ENCODE assay signal across 17 cellular contexts in the genomic region with DNA sequence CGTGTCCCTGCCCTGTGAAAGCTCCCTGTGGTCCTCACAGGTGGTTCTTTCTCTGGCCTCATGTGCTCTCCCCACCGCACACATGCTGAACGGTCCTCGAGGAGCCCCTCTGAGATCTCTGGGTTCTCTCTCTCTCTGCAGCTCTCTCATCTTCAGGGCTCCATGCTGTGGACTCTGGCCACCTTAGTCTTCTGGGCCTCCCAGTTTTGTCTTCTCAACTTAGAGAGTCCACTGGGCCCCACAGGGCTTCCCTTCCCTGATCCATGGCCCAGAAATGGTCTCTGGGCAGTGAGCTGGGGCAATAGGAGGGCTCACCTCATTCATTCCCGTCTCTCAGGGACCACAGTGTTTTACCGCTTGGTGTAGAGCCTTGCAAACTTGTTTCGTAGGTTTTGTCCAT. TPM values are rescaled to one million over a fixed set of nuclear protein-coding genes. Genes with fewer than 3 reads are reported as not detected.
DNase-seq lines count a peak whose midpoint lies in the region; ATAC-seq and TF ChIP-seq lines count a peak whose summit lies in the region.
"Had no signal": no experiment of that assay in that cellular context is flagged by ENCODE, and none has a peak within 500 bp of the region (broad histone marks: within the 10 kb centered on the region; RNA-seq: fewer than 3 reads in every experiment).

No MANE protein-coding gene starts in this region.

- H3K4me1 Mint-ChIP-seq in Caco-2 (ENCODE audit: low read depth, unreplicated experiment): peaks cover 7% of the 10 kb centered on the region
- peaks cover 91% of the 10 kb centered on the region for H3K4me1 Mint-ChIP-seq in activated naive CD8-positive, alpha-beta T cell (ENCODE audit: low read depth)
- H3K4me1 Mint-ChIP-seq in natural killer cell treated with Interleukin-12 subunit alpha and Interleukin-12 subunit beta and Interleukin-15 and Interleukin-18, amount 100 ng/mL, for 72 hours (ENCODE audit: low read depth in 2 of 2): peaks cover 62 to 64% of the 10 kb centered on the region in 2 donors

- no peaks in the 10 kb centered on the region for H3K27me3 Mint-ChIP-seq in Caco-2 (ENCODE audit: insufficient read depth, unreplicated experiment)
- no peaks in the 10 kb centered on the region for H3K27me3 Mint-ChIP-seq in activated naive CD8-positive, alpha-beta T cell
- no peaks in the 10 kb centered on the region for H3K27me3 Mint-ChIP-seq in natural killer cell treated with Interleukin-12 subunit alpha and Interleukin-12 subunit beta and Interleukin-15 and Interleukin-18, amount 100 ng/mL, for 72 hours

- peak overlapping the region; percentile 26 to 81 (median 56); a peak in 21 of 22 replicates for H3K4me2 ChIP-seq in BLaER1 treated with 17β-estradiol and CSF1 and Interleukin-3, amounts not matched to agents 10 nM and 100 nM
- H3K4me2 ChIP-seq in GM23248 (ENCODE audit: unreplicated experiment): no peak overlapping the region

- H3K9me2 ChIP-seq in GM23248 (ENCODE audit: insufficient read depth): no peaks in the 10 kb centered on the region

- no peak overlapping the region for H3K4me3 ChIP-seq in BLaER1 treated with 17β-estradiol and CSF1 and Interleukin-3, amounts not matched to agents 10 nM and 100 nM
- H3K4me3 ChIP-seq in Caco-2 (ENCODE audit: low read depth, low read length): no peak overlapping the region
- H3K4me3 ChIP-seq in GM23248: no peak overlapping the region
- H3K4me3 ChIP-seq: adrenal gland, MG63, thoracic aorta had no signal

- H3K4me1 ChIP-seq in BLaER1 treated with 17β-estradiol and CSF1 and Interleukin-3, amounts not matched to agents 10 nM and 100 nM: peaks cover 48 to 90% (median 77%) of the 10 kb centered on the region in 10 experiments
- H3K4me1 ChIP-seq in Caco-2: peaks cover 47% of the 10 kb centered on the region
- H3K4me1 ChIP-seq in GM23248 (ENCODE audit: insufficient read depth): no peaks in the 10 kb centered on the region
- H3K4me1 ChIP-seq: adrenal gland had no signal

- 61 to 83% methylated on average over 7 of the region's 7 CpGs for WGBS in GM23248 (ENCODE audit: low coverage in 1 of 2, low lambda C conversion rate in 2 of 2, missing lambda C conversion rate in 2 of 2), 2 experiments

- no peak for TF ChIP-seq CTCF in Caco-2 (IDR thresholded peaks at IDR 0.05; ENCODE audit: insufficient read depth in 1 of 2, low read depth in 1 of 2, low read length in 1 of 2, severe bottlenecking in 1 of 2, unreplicated experiment in 1 of 2)

- no peak for ATAC-seq in natural killer cell treated with Interleukin-12 subunit alpha and Interleukin-12 subunit beta and Interleukin-15 and Interleukin-18, amount 100 ng/mL, for 72 hours

- H3K9me3 ChIP-seq in BLaER1 treated with 17β-estradiol and CSF1 and Interleukin-3, amounts not matched to agents 10 nM and 100 nM (replicated peaks in 1 of 11): peaks cover 0 to 3% (median 0%) of the 10 kb centered on the region in 11 experiments; a peak in 2 of 22 replicates
- H3K9me3 ChIP-seq in Caco-2 (peaks cover 13% of the 10 kb centered on the region), GM23248 (ENCODE audit: low read depth) (no peaks in the 10 kb centered on the region)
- H3K9me3 ChIP-seq: adrenal gland, MG63, thoracic aorta had no signal

- H3K36me3 Mint-ChIP-seq in Caco-2 (ENCODE audit: insufficient read depth, unreplicated experiment): peaks cover 46% of the 10 kb centered on the region
- H3K36me3 Mint-ChIP-seq in activated naive CD8-positive, alpha-beta T cell: peaks cover 12% of the 10 kb centered on the region
- H3K36me3 Mint-ChIP-seq in natural killer cell treated with Interleukin-12 subunit alpha and Interleukin-12 subunit beta and Interleukin-15 and Interleukin-18, amount 100 ng/mL, for 72 hours: peaks cover 10% of the 10 kb centered on the region

- in situ Hi-C loops in GM23248 (cut with MboI): no loop called here

- H3K27ac Mint-ChIP-seq in Caco-2 (ENCODE audit: unreplicated experiment): peak overlapping the region; percentile 99
- H3K27ac Mint-ChIP-seq in activated naive CD8-positive, alpha-beta T cell: peak overlapping the region; percentile 91
- peak overlapping the region; percentile 82 to 87 for H3K27ac Mint-ChIP-seq in natural killer cell treated with Interleukin-12 subunit alpha and Interleukin-12 subunit beta and Interleukin-15 and Interleukin-18, amount 100 ng/mL, for 72 hours

- intact Hi-C loops in Caco-2 (cut with micrococcal nuclease; ENCODE audit: unreplicated experiment): loop anchor here (1.0 kb wide), 2 partner anchors 9 to 16 kb away; no protein-coding TSS in a partner anchor

- POLR2A ChIA-PET in Caco-2 (lab: Charles Lee): interaction anchor here (0.5 to 1.0 kb wide), 4 partner anchors 10 to 48 kb away, joined by 3 to 4 read pairs (median 3); no protein-coding TSS in a partner anchor

- no peaks in the 10 kb centered on the region for H3K9me3 Mint-ChIP-seq in Caco-2 (ENCODE audit: unreplicated experiment)
- H3K9me3 Mint-ChIP-seq in activated naive CD8-positive, alpha-beta T cell (ENCODE audit: low read depth): no peaks in the 10 kb centered on the region
- no peaks in the 10 kb centered on the region for H3K9me3 Mint-ChIP-seq in natural killer cell treated with Interleukin-12 subunit alpha and Interleukin-12 subunit beta and Interleukin-15 and Interleukin-18, amount 100 ng/mL, for 72 hours

- peak overlapping the region in 6 of 11 experiments; percentile 1 to 62 (median 36); a peak in 9 of 22 replicates for H3K9ac ChIP-seq in BLaER1 treated with 17β-estradiol and CSF1 and Interleukin-3, amounts not matched to agents 10 nM and 100 nM
- no peak overlapping the region for H3K9ac ChIP-seq in GM23248

- H3K27ac ChIP-seq in BLaER1 treated with 17β-estradiol and CSF1 and Interleukin-3, amounts not matched to agents 10 nM and 100 nM: peak overlapping the region in 10 of 11 experiments; percentile 39 to 84 (median 70); a peak in 19 of 22 replicates
- no peak overlapping the region for H3K27ac ChIP-seq in GM23248
- H3K27ac ChIP-seq: adrenal gland, thoracic aorta had no signal

- TSS peak; percentile 91 for BruUV-seq in Caco-2 (replicated peaks; lab: Mats Ljungman, UMichigan)

- H3K79me2 ChIP-seq in GM23248 (ENCODE audit: insufficient read depth): no peaks in the 10 kb centered on the region

- H2AFZ ChIP-seq in GM23248: no peak overlapping the region

- no peaks in the 10 kb centered on the region for H3F3A ChIP-seq in GM23248 (ENCODE audit: insufficient read depth)

- H4K20me1 ChIP-seq in BLaER1 treated with 17β-estradiol and CSF1 and Interleukin-3, amounts not matched to agents 10 nM and 100 nM: peaks cover 61 to 94% (median 88%) of the 10 kb centered on the region in 11 experiments; a peak in 21 of 22 replicates
- H4K20me1 ChIP-seq in GM23248 (ENCODE audit: insufficient read depth): no peaks in the 10 kb centered on the region

- H3K27me3 ChIP-seq in BLaER1 treated with 17β-estradiol and CSF1 and Interleukin-3, amounts not matched to agents 10 nM and 100 nM: no peaks in the 10 kb centered on the region
- H3K27me3 ChIP-seq in Caco-2 (replicated peaks; ENCODE audit: control insufficient read depth, insufficient read depth, low read length): no peaks in the 10 kb centered on the region
- H3K27me3 ChIP-seq in GM23248 (replicated peaks; ENCODE audit: insufficient read depth): no peaks in the 10 kb centered on the region
- H3K27me3 ChIP-seq: adrenal gland, MG63 had no signal

- peak overlapping the region; percentile 78 for H3K4me3 Mint-ChIP-seq in Caco-2 (ENCODE audit: unreplicated experiment)
- H3K4me3 Mint-ChIP-seq in activated naive CD8-positive, alpha-beta T cell: peak overlapping the region; percentile 50
- peak overlapping the region; percentile 76 for H3K4me3 Mint-ChIP-seq in natural killer cell treated with Interleukin-12 subunit alpha and Interleukin-12 subunit beta and Interleukin-15 and Interleukin-18, amount 100 ng/mL, for 72 hours

- peak in 1 of 2 experiments; percentile 46 for DNase-seq in Caco-2
- no peak for DNase-seq in natural killer cell treated with Interleukin-12 subunit alpha and Interleukin-12 subunit beta and Interleukin-15 and Interleukin-18, amount 100 ng/mL, for 72 hours (ENCODE audit: low spot score)
- no peak for DNase-seq in NCI-H1930 (lab: John Stamatoyannopoulos, UW)
- no peak for DNase-seq in NCI-H526 treated with DMSO at 0.1 percent for 48 hours (lab: John Stamatoyannopoulos, UW)
- no peak for DNase-seq in GM23248
- DNase-seq in ecto neural progenitor cell (ENCODE audit: low spot score): no peak
- DNase-seq: activated CD4-positive, alpha-beta T cell treated with anti-CD3 and anti-CD28 coated beads for 48 hours; C1 segment of cervical spinal cord; cerebellar nuclear complex; mesenchymal stem cell; MG63; NCI-H2107; NCI-H82 had no signal

- H3K36me3 ChIP-seq in BLaER1 treated with 17β-estradiol and CSF1 and Interleukin-3, amounts not matched to agents 10 nM and 100 nM: peaks cover 50 to 79% (median 72%) of the 10 kb centered on the region in 11 experiments
- no peaks in the 10 kb centered on the region; the same call in none of the 2 replicates for H3K36me3 ChIP-seq in Caco-2 (ENCODE audit: control insufficient read depth, insufficient read depth, low read length)
- no peaks in the 10 kb centered on the region for H3K36me3 ChIP-seq in GM23248 (ENCODE audit: low read depth)
- H3K36me3 ChIP-seq: adrenal gland, MG63, thoracic aorta had no signal

- CTCF ChIA-PET in Caco-2 (lab: Charles Lee): interaction anchor here (0.7 kb wide), 1 partner anchor 17 kb away, joined by 3 read pairs; no protein-coding TSS in a partner anchor

RNA-seq across cellular contexts. Expression of a gene that starts 26.4 kb away (rescaled TPM):
- 25.7 and 26.6 TPM in 2 replicates for total RNA-seq in Caco-2 (2022)
- 10 to 100 TPM; 42.0 to 43.3 TPM for total RNA-seq in natural killer cell treated with Interleukin-12 subunit alpha and Interleukin-12 subunit beta and Interleukin-15 and Interleukin-18, amount 100 ng/mL, for 72 hours
- total RNA-seq in GM23248 (2014; rRNA removed; shearing (Covaris generic)): not detected in 2 replicates
- not detected in 2 replicates for polyA plus RNA-seq in GM23248 (2016; fragmentation: Nextera tagmentation; extraction: Ambion mirVana)

Comparison
In these comparisons a context has a peak if more than half of its experiments do, and no peak if none do; other contexts are left out.
1. RNA of a gene that starts 26.4 kb away (total RNA-seq): 42.0 to 43.3 TPM in natural killer cell treated with Interleukin-12 subunit alpha and Interleukin-12 subunit beta and Interleukin-15 and Interleukin-18, amount 100 ng/mL, for 72 hours and 25.7 to 26.6 TPM in Caco-2; not detected in GM23248; every median in the first group is over 10 times any median in the second.
2. Peak in every context shown above with its lines, with median percentiles within 50 percentile points of each other: H3K27ac Mint-ChIP-seq and H3K4me3 Mint-ChIP-seq.